In genomic region chr2:217090024-217090473, GRCh38 we compare ENCODE assay signal across 1 cellular context.
TF ChIP-seq lines count a peak whose summit lies in the region.

No MANE protein-coding gene starts in this region.

TF ChIP-seq in K562, 482 proteins besides CTCF, POLR2A, EP300 and RAD21 (continued from another document):
- no peak for TF ChIP-seq NUFIP1 (IDR thresholded peaks at IDR 0.05; ENCODE audit: partially characterized antibody)
- peak; percentile 43 for TF ChIP-seq CCNT2 (IDR thresholded peaks at IDR 0.05; ENCODE audit: borderline replicate concordance, extremely low read depth, insufficient read length, low read depth, low read length)
- TF ChIP-seq HMGN3 (IDR thresholded peaks at IDR 0.05; ENCODE audit: borderline replicate concordance, extremely low read depth, insufficient read length, low read depth, low read length) = no peak
- no peak for TF ChIP-seq HMBOX1 (IDR thresholded peaks at IDR 0.05)
- TF ChIP-seq KLF13 (tag; IDR thresholded peaks at IDR 0.05; ENCODE audit: borderline replicate concordance, low read depth) = no peak
- TF ChIP-seq STAT5A (IDR thresholded peaks at IDR 0.05; ENCODE audit: borderline replicate concordance, low read length) = peak; percentile 62; the same call in 1 of the 2 replicates
- TF ChIP-seq, protein P1, sequence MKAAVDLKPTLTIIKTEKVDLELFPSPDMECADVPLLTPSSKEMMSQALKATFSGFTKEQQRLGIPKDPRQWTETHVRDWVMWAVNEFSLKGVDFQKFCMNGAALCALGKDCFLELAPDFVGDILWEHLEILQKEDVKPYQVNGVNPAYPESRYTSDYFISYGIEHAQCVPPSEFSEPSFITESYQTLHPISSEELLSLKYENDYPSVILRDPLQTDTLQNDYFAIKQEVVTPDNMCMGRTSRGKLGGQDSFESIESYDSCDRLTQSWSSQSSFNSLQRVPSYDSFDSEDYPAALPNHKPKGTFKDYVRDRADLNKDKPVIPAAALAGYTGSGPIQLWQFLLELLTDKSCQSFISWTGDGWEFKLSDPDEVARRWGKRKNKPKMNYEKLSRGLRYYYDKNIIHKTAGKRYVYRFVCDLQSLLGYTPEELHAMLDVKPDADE (conservative IDR thresholded peaks at IDR 0.05; ENCODE audit: control insufficient read depth, low read depth, low read length) = no peak
- TF ChIP-seq ZNF707 (CRISPR knock-in tag; conservative IDR thresholded peaks at IDR 0.05) = no peak
- TF ChIP-seq, protein P2, sequence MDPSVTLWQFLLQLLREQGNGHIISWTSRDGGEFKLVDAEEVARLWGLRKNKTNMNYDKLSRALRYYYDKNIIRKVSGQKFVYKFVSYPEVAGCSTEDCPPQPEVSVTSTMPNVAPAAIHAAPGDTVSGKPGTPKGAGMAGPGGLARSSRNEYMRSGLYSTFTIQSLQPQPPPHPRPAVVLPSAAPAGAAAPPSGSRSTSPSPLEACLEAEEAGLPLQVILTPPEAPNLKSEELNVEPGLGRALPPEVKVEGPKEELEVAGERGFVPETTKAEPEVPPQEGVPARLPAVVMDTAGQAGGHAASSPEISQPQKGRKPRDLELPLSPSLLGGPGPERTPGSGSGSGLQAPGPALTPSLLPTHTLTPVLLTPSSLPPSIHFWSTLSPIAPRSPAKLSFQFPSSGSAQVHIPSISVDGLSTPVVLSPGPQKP (CRISPR knock-in tag; IDR thresholded peaks at IDR 0.05) = no peak
- TF ChIP-seq ZNF75A (CRISPR knock-in tag; IDR thresholded peaks at IDR 0.05) = no peak
- TF ChIP-seq, protein P3, sequence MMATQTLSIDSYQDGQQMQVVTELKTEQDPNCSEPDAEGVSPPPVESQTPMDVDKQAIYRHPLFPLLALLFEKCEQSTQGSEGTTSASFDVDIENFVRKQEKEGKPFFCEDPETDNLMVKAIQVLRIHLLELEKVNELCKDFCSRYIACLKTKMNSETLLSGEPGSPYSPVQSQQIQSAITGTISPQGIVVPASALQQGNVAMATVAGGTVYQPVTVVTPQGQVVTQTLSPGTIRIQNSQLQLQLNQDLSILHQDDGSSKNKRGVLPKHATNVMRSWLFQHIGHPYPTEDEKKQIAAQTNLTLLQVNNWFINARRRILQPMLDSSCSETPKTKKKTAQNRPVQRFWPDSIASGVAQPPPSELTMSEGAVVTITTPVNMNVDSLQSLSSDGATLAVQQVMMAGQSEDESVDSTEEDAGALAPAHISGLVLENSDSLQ (IDR thresholded peaks at IDR 0.05) = peak; percentile 77
- peak; percentile 48 for TF ChIP-seq CREM (IDR thresholded peaks at IDR 0.05; ENCODE audit: low read depth)
- no peak for TF ChIP-seq ARHGAP35 (IDR thresholded peaks at IDR 0.05; ENCODE audit: partially characterized antibody)
- TF ChIP-seq, protein P4, sequence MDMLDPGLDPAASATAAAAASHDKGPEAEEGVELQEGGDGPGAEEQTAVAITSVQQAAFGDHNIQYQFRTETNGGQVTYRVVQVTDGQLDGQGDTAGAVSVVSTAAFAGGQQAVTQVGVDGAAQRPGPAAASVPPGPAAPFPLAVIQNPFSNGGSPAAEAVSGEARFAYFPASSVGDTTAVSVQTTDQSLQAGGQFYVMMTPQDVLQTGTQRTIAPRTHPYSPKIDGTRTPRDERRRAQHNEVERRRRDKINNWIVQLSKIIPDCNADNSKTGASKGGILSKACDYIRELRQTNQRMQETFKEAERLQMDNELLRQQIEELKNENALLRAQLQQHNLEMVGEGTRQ (CRISPR knock-in tag; IDR thresholded peaks at IDR 0.05) = no peak
- peak; percentile 80 for TF ChIP-seq ARID1B (IDR thresholded peaks at IDR 0.05)
- no peak for TF ChIP-seq ZNF274 (IDR thresholded peaks at IDR 0.05; ENCODE audit: borderline replicate concordance, low read depth, low read length)
- TF ChIP-seq KLF1 (tag; IDR thresholded peaks at IDR 0.05) = no peak
- no peak for TF ChIP-seq BDP1 (IDR thresholded peaks at IDR 0.05; ENCODE audit: insufficient read depth, insufficient read length)
- no peak for TF ChIP-seq ZNF507 (tag; conservative IDR thresholded peaks at IDR 0.05)
- no peak for TF ChIP-seq BACH1 (tag; IDR thresholded peaks at IDR 0.05)
- no peak for TF ChIP-seq NELFE (IDR thresholded peaks at IDR 0.05; ENCODE audit: insufficient read depth, insufficient read length)
- no peak for TF ChIP-seq ZNF3 (CRISPR knock-in tag; IDR thresholded peaks at IDR 0.05)
- TF ChIP-seq NCOA2 (IDR thresholded peaks at IDR 0.05; ENCODE audit: partially characterized antibody in 2 of 2) = no peak
TF ChIP-seq in K562: peak in this region for 40.
